In genomic region chr10:78571286-78571685, GRCh38 we compare ENCODE assay signal across 25 cellular contexts.
"Had no signal": no experiment of that assay in that cellular context is flagged by ENCODE, and none has a peak within 500 bp of the region (broad histone marks: within the 10 kb centered on the region; RNA-seq: fewer than 3 reads in every experiment).

No MANE protein-coding gene starts in this region.

- H3K4me1 ChIP-seq: parathyroid adenoma, testis had no signal

- H3K9me3 Mint-ChIP-seq: activated naive CD4-positive, alpha-beta T cell treated with anti-CD3 and anti-CD28 coated beads, Interleukin-2, amount 50 U/mL, for 24 hours; activated naive CD8-positive, alpha-beta T cell treated with anti-CD3 and anti-CD28 coated beads, Interleukin-2, amount 50 U/mL, for 24 hours; activated T-cell treated with anti-CD3 and anti-CD28 coated beads, Interleukin-2, amount 50 U/mL, for 24 hours; activated T-helper 17 cell treated with anti-CD3 and anti-CD28 coated beads, Interleukin-2, amount 50 U/mL, for 72 hours; naive B cell; neural crest cell had no signal

- H3K36me3 Mint-ChIP-seq: activated naive CD4-positive, alpha-beta T cell treated with anti-CD3 and anti-CD28 coated beads, Interleukin-2, amount 50 U/mL, for 24 hours; naive B cell had no signal

- DNase-seq: activated CD4-positive, alpha-beta T cell treated with anti-CD3 and anti-CD28 coated beads for 48 hours; activated CD4-positive, alpha-beta T cell treated with anti-CD3 and anti-CD28 coated beads, Interleukin-2, amount 50 U/mL, for 48 hours; activated gamma-delta T cell treated with Interleukin-2 at 50 U/mL for 16 hours; activated naive CD8-positive, alpha-beta T cell treated with anti-CD3 and anti-CD28 coated beads, Interleukin-2, amount 50 U/mL, for 24 hours; activated T-cell treated with anti-CD3 and anti-CD28 coated beads, Interleukin-2, amount 50 U/mL, for 24 hours; cerebellar nuclear complex; cortex of kidney; left ventricle myocardium superior; naive B cell; occipital lobe; spleen; stimulated activated naive CD8-positive, alpha-beta T cell treated with anti-CD3 and anti-CD28 coated beads, Interleukin-15, Interleukin-2, amounts not matched to agents 100 U/mL and 50 U/mL, for 24 hours; T-helper 17 cell; T1000; testis; WERI-Rb-1 had no signal

- H3K27ac ChIP-seq: parathyroid adenoma, spleen, testis, WERI-Rb-1 had no signal

- ATAC-seq: activated CD4-positive, CD25-positive, alpha-beta regulatory T cell treated with anti-CD3 and anti-CD28 coated beads, Interleukin-2, amount 50 U/mL, for 24 hours; activated T-helper 17 cell treated with anti-CD3 and anti-CD28 coated beads, Interleukin-2, amount 50 U/mL, for 72 hours; gastroesophageal sphincter; stimulated activated naive CD8-positive, alpha-beta T cell treated with anti-CD3 and anti-CD28 coated beads, Interleukin-15, Interleukin-2, amounts not matched to agents 100 U/mL and 50 U/mL, for 24 hours; T-helper 17 cell had no signal

- H3K36me3 ChIP-seq: gastroesophageal sphincter, spleen, upper lobe of left lung, vagina, WERI-Rb-1 had no signal

- H3K27me3 Mint-ChIP-seq: activated naive CD4-positive, alpha-beta T cell treated with anti-CD3 and anti-CD28 coated beads, Interleukin-2, amount 50 U/mL, for 24 hours; activated T-cell treated with anti-CD3 and anti-CD28 coated beads, Interleukin-2, amount 50 U/mL, for 24 hours had no signal

- H3K9me3 ChIP-seq: gastroesophageal sphincter, spleen, testis, upper lobe of left lung, vagina had no signal

- H3K27me3 ChIP-seq: gastroesophageal sphincter, hepatocyte, spleen, testis, upper lobe of left lung, vagina had no signal

- H3K9ac ChIP-seq: parathyroid adenoma had no signal

- H3K4me3 ChIP-seq: gastroesophageal sphincter, hepatocyte, spleen, testis, upper lobe of left lung, vagina had no signal

- H3K4me3 Mint-ChIP-seq: activated naive CD4-positive, alpha-beta T cell treated with anti-CD3 and anti-CD28 coated beads, Interleukin-2, amount 50 U/mL, for 24 hours; activated naive CD8-positive, alpha-beta T cell treated with anti-CD3 and anti-CD28 coated beads, Interleukin-2, amount 50 U/mL, for 24 hours; activated T-cell treated with anti-CD3 and anti-CD28 coated beads, Interleukin-2, amount 50 U/mL, for 24 hours; activated T-helper 17 cell treated with anti-CD3 and anti-CD28 coated beads, Interleukin-2, amount 50 U/mL, for 72 hours; naive B cell; neural crest cell; T-helper 17 cell had no signal

- H3K4me1 Mint-ChIP-seq: activated naive CD4-positive, alpha-beta T cell treated with anti-CD3 and anti-CD28 coated beads, Interleukin-2, amount 50 U/mL, for 24 hours; activated T-helper 17 cell treated with anti-CD3 and anti-CD28 coated beads, Interleukin-2, amount 50 U/mL, for 72 hours; naive B cell had no signal

- H3K27ac Mint-ChIP-seq: activated naive CD4-positive, alpha-beta T cell treated with anti-CD3 and anti-CD28 coated beads, Interleukin-2, amount 50 U/mL, for 24 hours; activated naive CD8-positive, alpha-beta T cell treated with anti-CD3 and anti-CD28 coated beads, Interleukin-2, amount 50 U/mL, for 24 hours; activated T-cell treated with anti-CD3 and anti-CD28 coated beads, Interleukin-2, amount 50 U/mL, for 24 hours; activated T-helper 17 cell treated with anti-CD3 and anti-CD28 coated beads, Interleukin-2, amount 50 U/mL, for 72 hours; naive B cell; T-helper 17 cell had no signal
